In the genomic region with DNA sequence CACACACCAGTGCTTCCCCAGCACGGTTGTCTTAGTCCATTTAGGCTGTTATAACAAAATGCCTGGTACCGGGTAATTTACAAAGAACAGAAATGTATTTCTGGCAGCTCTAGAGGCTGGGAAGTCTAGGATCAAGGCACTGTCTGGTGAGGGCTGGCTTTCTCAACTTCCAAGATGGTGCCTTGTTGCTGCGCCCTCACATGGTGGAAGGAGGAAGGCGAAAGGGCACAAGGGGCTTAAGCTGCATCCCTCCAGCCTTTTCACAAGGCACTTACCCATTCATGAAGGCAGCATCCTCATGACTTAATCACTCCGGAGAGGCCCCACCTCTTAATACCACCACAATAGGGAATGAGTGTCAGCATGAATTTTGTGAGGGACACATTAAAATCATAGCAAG, we compare ENCODE assay signal across 19 cellular contexts.
"Had no signal": no experiment of that assay in that cellular context is flagged by ENCODE, and none has a peak within 500 bp of the region (broad histone marks: within the 10 kb centered on the region; RNA-seq: fewer than 3 reads in every experiment).

No MANE protein-coding gene starts in this region.

- H3K27ac Mint-ChIP-seq: activated naive CD8-positive, alpha-beta T cell treated with anti-CD3 and anti-CD28 coated beads, Interleukin-2, amount 10 ng/mL, durations not matched to agents 7 days and 5 days; dendritic cell treated with granulocyte-macrophage colony-stimulating factor and Interleukin-4, amounts not matched to agents 40 ng/mL and 50 ng/mL, for 4 days; effector memory CD8-positive, alpha-beta T cell; stimulated activated naive CD8-positive, alpha-beta T cell treated with anti-CD3 and anti-CD28 coated beads, Interleukin-15, Interleukin-2, amounts not matched to agents 100 ng/mL and 50 ng/mL, for 24 hours had no signal

- H3K27ac ChIP-seq: brain microvascular endothelial cell, epithelial cell of prostate, heart right ventricle, ovary, sigmoid colon, spleen, suprapubic skin had no signal

- H3K36me3 Mint-ChIP-seq: activated naive CD8-positive, alpha-beta T cell treated with anti-CD3 and anti-CD28 coated beads, Interleukin-2, amount 10 ng/mL, durations not matched to agents 7 days and 5 days had no signal

- H3K9me3 Mint-ChIP-seq: activated naive CD8-positive, alpha-beta T cell treated with anti-CD3 and anti-CD28 coated beads, Interleukin-2, amount 10 ng/mL, durations not matched to agents 7 days and 5 days; dendritic cell treated with granulocyte-macrophage colony-stimulating factor and Interleukin-4, amounts not matched to agents 40 ng/mL and 50 ng/mL, for 4 days; neural crest cell; stimulated activated naive CD8-positive, alpha-beta T cell treated with anti-CD3 and anti-CD28 coated beads, Interleukin-15, Interleukin-2, amounts not matched to agents 100 ng/mL and 50 ng/mL, for 24 hours had no signal

- H3K4me1 ChIP-seq: heart right ventricle, sigmoid colon, spleen, suprapubic skin had no signal

- H3K36me3 ChIP-seq: brain microvascular endothelial cell, heart right ventricle, ovary, sigmoid colon, spleen, suprapubic skin had no signal

- H3K4me1 Mint-ChIP-seq: activated naive CD8-positive, alpha-beta T cell treated with anti-CD3 and anti-CD28 coated beads, Interleukin-2, amount 10 ng/mL, durations not matched to agents 7 days and 5 days had no signal

- H3K4me3 Mint-ChIP-seq: activated naive CD8-positive, alpha-beta T cell treated with anti-CD3 and anti-CD28 coated beads, Interleukin-2, amount 10 ng/mL, durations not matched to agents 7 days and 5 days; dendritic cell treated with granulocyte-macrophage colony-stimulating factor and Interleukin-4, amounts not matched to agents 40 ng/mL and 50 ng/mL, for 4 days; effector memory CD8-positive, alpha-beta T cell; neural crest cell; stimulated activated naive CD8-positive, alpha-beta T cell treated with anti-CD3 and anti-CD28 coated beads, Interleukin-15, Interleukin-2, amounts not matched to agents 100 ng/mL and 50 ng/mL, for 24 hours had no signal

- DNase-seq: activated CD4-positive, alpha-beta T cell treated with anti-CD3 and anti-CD28 coated beads, Interleukin-2, amount 50 U/mL, for 4 hours; activated naive CD4-positive, alpha-beta T cell; activated naive CD8-positive, alpha-beta T cell treated with anti-CD3 and anti-CD28 coated beads, Interleukin-2, amount 10 ng/mL, durations not matched to agents 7 days and 5 days; activated T-cell treated with anti-CD3 and anti-CD28 coated beads for 4 hours; brain microvascular endothelial cell; effector memory CD8-positive, alpha-beta T cell; heart right ventricle; islet precursor cell; ovary; sigmoid colon; spleen; trophoblast cell had no signal

- H3K27me3 Mint-ChIP-seq: effector memory CD8-positive, alpha-beta T cell had no signal

- ATAC-seq: activated CD4-positive, CD25-positive, alpha-beta regulatory T cell treated with anti-CD3 and anti-CD28 coated beads, Interleukin-2, amount 50 U/mL, for 24 hours; effector memory CD8-positive, alpha-beta T cell; heart right ventricle; left lobe of liver had no signal

- H3K4me3 ChIP-seq: heart right ventricle, ovary, sigmoid colon, spleen, suprapubic skin had no signal

- H3K27me3 ChIP-seq: brain microvascular endothelial cell, ovary, sigmoid colon, spleen, suprapubic skin had no signal

- H3K9me3 ChIP-seq: ovary, sigmoid colon, spleen, suprapubic skin had no signal
